In the genomic region with DNA sequence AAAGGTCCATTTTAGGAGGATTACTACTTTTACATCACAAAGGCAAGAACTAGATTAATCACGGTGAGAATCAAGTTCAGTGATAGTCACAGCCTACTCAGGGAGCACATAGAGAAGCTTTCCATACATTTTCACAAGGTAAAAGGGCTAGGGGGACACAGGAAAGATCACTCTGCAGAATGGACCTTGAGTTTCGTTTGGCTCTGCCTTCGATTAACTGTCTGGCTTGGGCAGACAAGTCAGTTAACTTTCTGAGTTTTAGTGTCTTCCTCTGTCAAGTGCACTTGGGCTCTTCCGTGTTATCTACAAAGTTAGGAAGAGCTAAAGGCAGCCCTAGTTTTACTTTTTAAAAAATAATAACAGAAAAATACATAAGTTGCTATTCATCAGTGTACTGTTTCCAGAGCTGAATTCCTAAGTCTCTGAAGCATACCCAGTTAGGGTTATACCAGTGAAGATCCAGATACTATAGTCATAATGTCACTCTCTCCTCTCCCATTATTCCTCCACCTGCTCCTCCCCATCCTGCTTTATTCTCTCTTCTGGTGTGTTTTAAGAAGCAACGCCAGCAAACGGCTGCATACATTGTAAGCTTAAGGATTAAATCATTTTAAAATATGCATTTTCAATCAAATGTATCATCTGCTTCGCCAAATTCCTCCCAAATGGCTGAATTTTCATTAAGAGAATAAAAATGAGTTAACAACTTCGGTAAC, we compare ENCODE assay signal across 8 cellular contexts. TPM values are rescaled to one million over a fixed set of nuclear protein-coding genes. Genes with fewer than 3 reads are reported as not detected.
DNase-seq lines count a peak whose midpoint lies in the region; ATAC-seq, FAIRE-seq and TF ChIP-seq lines count a peak whose summit lies in the region.

No MANE protein-coding gene starts in this region.

- H3K4me3 Mint-ChIP-seq in activated naive CD8-positive, alpha-beta T cell treated with anti-CD3 and anti-CD28 coated beads, Interleukin-2, amount 10 ng/mL, durations not matched to agents 7 days and 5 days = peak overlapping the region; percentile 95

- H3K27ac Mint-ChIP-seq in activated naive CD8-positive, alpha-beta T cell treated with anti-CD3 and anti-CD28 coated beads, Interleukin-2, amount 10 ng/mL, durations not matched to agents 7 days and 5 days = peak overlapping the region; percentile 66

- H3K4me1 ChIP-seq in HEK293 (ENCODE audit: control insufficient read depth, insufficient read depth, low read length) = peaks cover 14% of the 10 kb centered on the region
- peaks cover 6 to 21% of the 10 kb centered on the region in 2 donors for H3K4me1 ChIP-seq in kidney (ENCODE audit: control insufficient read depth in 1 of 2, insufficient read depth in 1 of 2, low read depth in 1 of 2, low read length in 2 of 2)

- peaks cover 23% of the 10 kb centered on the region for H3K4me1 Mint-ChIP-seq in activated naive CD8-positive, alpha-beta T cell treated with anti-CD3 and anti-CD28 coated beads, Interleukin-2, amount 10 ng/mL, durations not matched to agents 7 days and 5 days

- H3K36me3 Mint-ChIP-seq in activated naive CD8-positive, alpha-beta T cell treated with anti-CD3 and anti-CD28 coated beads, Interleukin-2, amount 10 ng/mL, durations not matched to agents 7 days and 5 days = peaks cover under 1% of the 10 kb centered on the region

- TF ChIP-seq CTCF in BJ (IDR thresholded peaks at IDR 0.05; ENCODE audit: insufficient read depth, low read depth, low read length) (no peak), HEK293 (tag by site-specific recombination; IDR thresholded peaks at IDR 0.05) (no peak), kidney (IDR thresholded peaks at IDR 0.05; ENCODE audit: borderline replicate concordance, extremely low read depth, insufficient read depth) (no peak)

- H3K9me3 ChIP-seq in HEK293 (ENCODE audit: control insufficient read depth, insufficient read depth, low read depth, low read length) = no peaks in the 10 kb centered on the region
- H3K9me3 ChIP-seq in kidney (ENCODE audit: control insufficient read depth in 1 of 2, low read length in 2 of 2) = no peaks in the 10 kb centered on the region

- H3K4me3 ChIP-seq in BJ (ENCODE audit: low read depth, low read length) (peak overlapping the region; percentile 83), HEK293 (ENCODE audit: low read depth, low read length) (peak overlapping the region; percentile 66), kidney (ENCODE audit: low read length in 2 of 2) (peak overlapping the region; percentile 91 to 96)

- H3K27ac ChIP-seq in HEK293 (ENCODE audit: extremely low read depth, low read depth, low read length) (peak overlapping the region; percentile 89; the same call in 1 of the 2 replicates), kidney (ENCODE audit: low read depth in 2 of 2, low read length in 2 of 2) (peak overlapping the region in 1 of 2 donors; percentile 20)

- no peaks in the 10 kb centered on the region for H3K27me3 ChIP-seq in BJ (ENCODE audit: control insufficient read depth, insufficient read depth, low read length)

- H3K9ac ChIP-seq in kidney (ENCODE audit: low read length in 2 of 2) = peak overlapping the region; percentile 27 to 50

- H3K9me3 Mint-ChIP-seq in activated naive CD8-positive, alpha-beta T cell treated with anti-CD3 and anti-CD28 coated beads, Interleukin-2, amount 10 ng/mL, durations not matched to agents 7 days and 5 days = no peaks in the 10 kb centered on the region

- no peak for FAIRE-seq in kidney (lab: Jason Lieb, UNC)

- no peak for ATAC-seq in activated naive CD8-positive, alpha-beta T cell treated with anti-CD3 and anti-CD28 coated beads, Interleukin-2, amount 10 ng/mL, durations not matched to agents 7 days and 5 days (ENCODE audit: low read depth)
- no peak for ATAC-seq in GM19467 (IDR thresholded peaks at IDR 0.05; ENCODE audit: unreplicated experiment)

- DNase-seq in BJ (ENCODE audit: low read depth) = no peak
- no peak for DNase-seq in activated naive CD8-positive, alpha-beta T cell treated with anti-CD3 and anti-CD28 coated beads, Interleukin-2, amount 10 ng/mL, durations not matched to agents 7 days and 5 days
- DNase-seq in kidney = no peak
- DNase-seq in superior temporal gyrus (ENCODE audit: extremely low spot score) = peak; percentile 55
- no peak for DNase-seq in iPS-NIHi7 (ENCODE audit: extremely low spot score)
- no peak for DNase-seq in kidney glomerular epithelial cell (lab: John Stamatoyannopoulos, UW)

- H3K36me3 ChIP-seq in BJ (ENCODE audit: control insufficient read depth, insufficient read depth, low read length) = no peaks in the 10 kb centered on the region
- H3K36me3 ChIP-seq in HEK293 (ENCODE audit: control insufficient read depth in 2 of 2, insufficient read depth in 1 of 2, low read length in 2 of 2) = no peaks in the 10 kb centered on the region
- H3K36me3 ChIP-seq in kidney (ENCODE audit: control insufficient read depth in 1 of 2, insufficient read depth in 2 of 2, low read length in 2 of 2) = no peaks in the 10 kb centered on the region

- POLR2A ChIA-PET in BJ (lab: Charles Lee) = no interaction called here
- POLR2A ChIA-PET in HEK293 (lab: Yijun Ruan, JAX) = interaction anchor here (0.7 kb wide), 1 partner anchor 18 kb away, joined by 4 read pairs; no protein-coding TSS in a partner anchor
- POLR2A ChIA-PET in activated naive CD8-positive, alpha-beta T cell treated with anti-CD3 and anti-CD28 coated beads, Interleukin-2, amount 10 ng/mL, durations not matched to agents 7 days and 5 days (lab: Charles Lee) = interaction anchor here (2.6 kb wide), 1 partner anchor 152 kb away, joined by 14 read pairs; no protein-coding TSS in a partner anchor

- intact Hi-C loops in kidney (cut with DNase I) = no loop called here

- H3K27me3 Mint-ChIP-seq in activated naive CD8-positive, alpha-beta T cell treated with anti-CD3 and anti-CD28 coated beads, Interleukin-2, amount 10 ng/mL, durations not matched to agents 7 days and 5 days = no peaks in the 10 kb centered on the region

- CTCF ChIA-PET in BJ (lab: Yijun Ruan, JAX) (no interaction called here), HEK293 (lab: Yijun Ruan, JAX) (interaction anchor here (0.6 to 1.2 kb wide), 2 partner anchors 10 to 32 kb away, joined by 3 to 5 read pairs; no protein-coding TSS in a partner anchor)

TF ChIP-seq in HEK293, 187 proteins besides CTCF, POLR2A, EP300 and RAD21 (continues in another document):
- TF ChIP-seq ZNF398 (tag by site-specific recombination; IDR thresholded peaks at IDR 0.05) (no peak), ZBTB10 (tag by site-specific recombination; IDR thresholded peaks at IDR 0.05) (no peak), ZNF146 (tag by site-specific recombination; IDR thresholded peaks at IDR 0.05) (no peak), ZNF76 (tag by site-specific recombination; IDR thresholded peaks at IDR 0.05; ENCODE audit: borderline replicate concordance, low read depth) (no peak), ZNF664 (tag by site-specific recombination; IDR thresholded peaks at IDR 0.05) (no peak)

RNA-seq across cellular contexts. Expression of gene CEP170, which starts 1.7 kb away (rescaled TPM):
- polyA plus RNA-seq in BJ (2011; rRNA removed) (42.0 and 56.6 TPM in 2 replicates), kidney (ENCODE audit: insufficient read depth, low read depth, low replicate concordance) (6.8 TPM)
- polyA minus RNA-seq in BJ (2011; rRNA and poly(A)+ RNA removed) = 50.7 and 51.1 TPM in 2 replicates
- total RNA-seq in activated naive CD8-positive, alpha-beta T cell treated with anti-CD3 and anti-CD28 coated beads, Interleukin-2, amount 10 ng/mL, durations not matched to agents 7 days and 5 days = 10 to 100 TPM; 36.1 to 37.8 TPM
- total RNA-seq in kidney = 43.2 TPM

RNA-seq across cellular contexts. Expression of gene SDCCAG8, which starts 2.5 kb away (rescaled TPM):
- polyA plus RNA-seq in BJ (2011; rRNA removed) (17.0 and 20.5 TPM in 2 replicates), kidney (ENCODE audit: insufficient read depth, low read depth, low replicate concordance) (29.6 TPM)
- polyA minus RNA-seq in BJ (2011; rRNA and poly(A)+ RNA removed) = 9.9 and 13.4 TPM in 2 replicates
- total RNA-seq in activated naive CD8-positive, alpha-beta T cell treated with anti-CD3 and anti-CD28 coated beads, Interleukin-2, amount 10 ng/mL, durations not matched to agents 7 days and 5 days = 10 to 100 TPM; 27.3 to 32.7 TPM
- total RNA-seq in kidney = 53.2 TPM
